In the genomic region with DNA sequence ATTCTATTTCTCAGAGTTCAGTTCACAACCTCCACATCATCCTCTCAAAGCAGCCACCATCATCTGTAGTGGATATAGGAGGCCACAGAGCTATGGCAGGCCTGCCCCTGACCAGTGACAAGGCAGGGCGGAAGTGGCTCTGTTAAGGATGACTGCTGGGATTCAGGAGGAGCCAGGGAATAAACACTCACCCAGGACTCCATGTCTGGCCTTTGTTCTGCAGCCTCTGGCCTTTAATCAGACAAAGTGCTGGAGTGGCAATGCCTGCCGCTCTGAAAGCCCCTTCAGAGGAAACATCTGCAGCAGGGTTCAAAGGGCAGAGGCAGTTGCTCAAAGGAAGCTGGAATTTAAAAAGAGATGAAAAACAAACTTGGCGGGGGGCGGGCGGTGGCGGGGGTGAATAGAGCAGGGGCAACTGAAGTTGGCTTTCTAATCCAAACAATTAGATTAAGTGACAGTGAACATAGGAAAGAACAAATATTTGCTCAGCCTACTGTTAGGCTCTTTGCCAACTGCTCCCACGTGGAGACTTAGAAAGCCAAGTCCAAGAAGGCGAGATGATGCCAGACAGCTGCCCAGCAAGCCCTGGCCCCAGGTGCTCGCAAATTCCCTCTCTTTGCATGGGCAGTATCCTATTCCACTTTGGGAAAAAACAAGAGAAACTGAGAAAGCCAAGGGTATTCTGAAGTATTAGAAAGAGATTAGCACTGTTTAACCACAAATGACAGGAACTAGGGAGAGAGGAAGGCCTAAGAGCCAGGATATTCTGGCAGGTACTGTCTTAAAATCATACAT, we compare ENCODE assay signal across 1 cellular context.
TF ChIP-seq lines count a peak whose summit lies in the region.

No MANE protein-coding gene starts in this region.

TF ChIP-seq in HCT116, 20 proteins besides CTCF, POLR2A, EP300 and RAD21 (continued from another document):
- TF ChIP-seq, protein P1, sequence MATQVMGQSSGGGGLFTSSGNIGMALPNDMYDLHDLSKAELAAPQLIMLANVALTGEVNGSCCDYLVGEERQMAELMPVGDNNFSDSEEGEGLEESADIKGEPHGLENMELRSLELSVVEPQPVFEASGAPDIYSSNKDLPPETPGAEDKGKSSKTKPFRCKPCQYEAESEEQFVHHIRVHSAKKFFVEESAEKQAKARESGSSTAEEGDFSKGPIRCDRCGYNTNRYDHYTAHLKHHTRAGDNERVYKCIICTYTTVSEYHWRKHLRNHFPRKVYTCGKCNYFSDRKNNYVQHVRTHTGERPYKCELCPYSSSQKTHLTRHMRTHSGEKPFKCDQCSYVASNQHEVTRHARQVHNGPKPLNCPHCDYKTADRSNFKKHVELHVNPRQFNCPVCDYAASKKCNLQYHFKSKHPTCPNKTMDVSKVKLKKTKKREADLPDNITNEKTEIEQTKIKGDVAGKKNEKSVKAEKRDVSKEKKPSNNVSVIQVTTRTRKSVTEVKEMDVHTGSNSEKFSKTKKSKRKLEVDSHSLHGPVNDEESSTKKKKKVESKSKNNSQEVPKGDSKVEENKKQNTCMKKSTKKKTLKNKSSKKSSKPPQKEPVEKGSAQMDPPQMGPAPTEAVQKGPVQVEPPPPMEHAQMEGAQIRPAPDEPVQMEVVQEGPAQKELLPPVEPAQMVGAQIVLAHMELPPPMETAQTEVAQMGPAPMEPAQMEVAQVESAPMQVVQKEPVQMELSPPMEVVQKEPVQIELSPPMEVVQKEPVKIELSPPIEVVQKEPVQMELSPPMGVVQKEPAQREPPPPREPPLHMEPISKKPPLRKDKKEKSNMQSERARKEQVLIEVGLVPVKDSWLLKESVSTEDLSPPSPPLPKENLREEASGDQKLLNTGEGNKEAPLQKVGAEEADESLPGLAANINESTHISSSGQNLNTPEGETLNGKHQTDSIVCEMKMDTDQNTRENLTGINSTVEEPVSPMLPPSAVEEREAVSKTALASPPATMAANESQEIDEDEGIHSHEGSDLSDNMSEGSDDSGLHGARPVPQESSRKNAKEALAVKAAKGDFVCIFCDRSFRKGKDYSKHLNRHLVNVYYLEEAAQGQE (IDR thresholded peaks at IDR 0.05; ENCODE audit: low read depth) = no peak
- TF ChIP-seq FOSL1 (IDR thresholded peaks at IDR 0.05; ENCODE audit: low read depth) (no peak), ATF3 (IDR thresholded peaks at IDR 0.05) (no peak), MAX (IDR thresholded peaks at IDR 0.05) (no peak), EGR1 (IDR thresholded peaks at IDR 0.05; ENCODE audit: low read depth) (no peak), TCF7L2 (IDR thresholded peaks at IDR 0.05; ENCODE audit: borderline replicate concordance, extremely low read depth, insufficient read depth, insufficient read length) (no peak), EZH2 (IDR thresholded peaks at IDR 0.05) (no peak), ZNF274 (IDR thresholded peaks at IDR 0.05; ENCODE audit: low read depth, low read length) (no peak), YY1 (IDR thresholded peaks at IDR 0.05; ENCODE audit: extremely low read depth, insufficient replicate concordance, low read depth, low read length) (no peak), ZBTB33 (IDR thresholded peaks at IDR 0.05; ENCODE audit: extremely low read depth, insufficient replicate concordance, low read length) (no peak), JUND (IDR thresholded peaks at IDR 0.05) (no peak), SIN3A (IDR thresholded peaks at IDR 0.05; ENCODE audit: low read depth) (no peak)
